1 cellular context compared by ENCODE assay signal in the genomic region with DNA sequence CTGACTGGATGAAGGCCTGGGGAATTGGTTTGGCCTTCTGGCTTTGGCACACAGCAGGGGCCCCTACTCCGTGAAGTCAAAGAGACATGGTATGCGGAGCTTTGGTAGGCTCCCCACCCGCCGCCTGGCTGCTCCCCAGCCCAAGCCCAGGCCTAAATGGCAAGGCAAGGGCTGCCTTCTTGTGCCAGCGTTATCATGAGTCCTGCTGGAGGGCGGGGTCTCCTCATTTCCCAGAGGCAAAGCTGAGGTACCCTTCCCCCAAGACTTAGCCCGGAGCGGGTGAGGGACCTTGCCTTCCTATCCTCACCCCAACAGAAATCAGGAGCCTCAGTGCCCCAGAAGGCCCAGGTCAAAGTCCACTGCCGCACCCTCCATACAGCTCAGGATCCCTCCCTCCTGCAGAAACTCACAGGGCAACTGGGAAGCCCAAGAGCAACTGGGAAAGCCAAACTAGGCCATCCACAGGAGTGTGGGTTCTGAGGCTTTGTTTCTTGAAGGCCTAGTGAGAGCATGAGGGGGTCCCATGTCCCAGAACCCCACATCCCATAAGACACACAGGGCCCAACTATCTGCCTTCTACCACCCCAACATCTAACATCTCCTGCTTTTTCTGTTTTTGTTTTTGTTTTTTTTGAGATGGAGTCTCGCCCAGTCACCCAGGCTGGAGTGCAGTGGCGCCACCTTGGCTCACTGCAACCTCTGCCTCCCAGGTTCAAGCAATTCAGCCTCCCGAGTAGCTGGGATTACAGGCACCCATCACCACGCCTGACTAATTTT.
TF ChIP-seq lines count a peak whose summit lies in the region.

No MANE protein-coding gene starts in this region.

TF ChIP-seq in HCT116, 20 proteins besides CTCF, POLR2A, EP300 and RAD21:
- TF ChIP-seq, protein P1, sequence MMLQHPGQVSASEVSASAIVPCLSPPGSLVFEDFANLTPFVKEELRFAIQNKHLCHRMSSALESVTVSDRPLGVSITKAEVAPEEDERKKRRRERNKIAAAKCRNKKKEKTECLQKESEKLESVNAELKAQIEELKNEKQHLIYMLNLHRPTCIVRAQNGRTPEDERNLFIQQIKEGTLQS (IDR thresholded peaks at IDR 0.05) = no peak
- TF ChIP-seq TCF7L2 (IDR thresholded peaks at IDR 0.05; ENCODE audit: borderline replicate concordance, extremely low read depth, insufficient read depth, insufficient read length) = no peak
- TF ChIP-seq ZBTB33 (IDR thresholded peaks at IDR 0.05; ENCODE audit: extremely low read depth, insufficient replicate concordance, low read length) = no peak
- TF ChIP-seq SIN3A (IDR thresholded peaks at IDR 0.05; ENCODE audit: low read depth) = no peak
- no peak for TF ChIP-seq YY1 (IDR thresholded peaks at IDR 0.05; ENCODE audit: extremely low read depth, insufficient replicate concordance, low read depth, low read length)
- TF ChIP-seq CBX3 (IDR thresholded peaks at IDR 0.05; ENCODE audit: low read depth) = no peak
- no peak for TF ChIP-seq ZNF274 (IDR thresholded peaks at IDR 0.05; ENCODE audit: low read depth, low read length)
- no peak for TF ChIP-seq SRF (IDR thresholded peaks at IDR 0.05; ENCODE audit: low read depth)
- no peak for TF ChIP-seq ELF1 (IDR thresholded peaks at IDR 0.05; ENCODE audit: borderline replicate concordance, low read depth)
